Comparison of ENCODE assay signal across 23 cellular contexts in the genomic region with DNA sequence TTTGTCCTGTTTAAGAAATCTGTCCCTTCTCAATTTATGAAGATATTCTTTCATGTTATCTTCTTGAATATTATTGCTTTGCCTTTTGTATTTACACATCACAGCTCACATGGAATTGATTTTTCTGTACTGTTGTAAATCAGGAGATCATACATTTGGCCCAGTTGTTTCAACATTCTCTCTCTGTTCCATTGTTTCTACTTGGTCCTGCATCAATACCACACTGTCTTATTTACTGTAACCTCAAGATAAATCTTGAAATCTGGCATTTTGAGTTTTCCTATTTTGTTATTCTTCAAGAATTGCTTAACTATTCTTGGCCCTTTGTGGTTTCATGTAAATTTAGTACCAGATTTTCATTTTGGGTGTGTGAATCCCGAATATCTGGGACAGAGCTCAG.
"Had no signal": no experiment of that assay in that cellular context is flagged by ENCODE, and none has a peak within 500 bp of the region (broad histone marks: within the 10 kb centered on the region; RNA-seq: fewer than 3 reads in every experiment).

No MANE protein-coding gene starts in this region.

- H2AFZ ChIP-seq: hepatocyte, parathyroid adenoma had no signal

- H3K9me3 Mint-ChIP-seq: activated naive CD4-positive, alpha-beta T cell treated with anti-CD3 and anti-CD28 coated beads, Interleukin-2, amount 50 U/mL, for 24 hours; stimulated activated naive CD8-positive, alpha-beta T cell treated with anti-CD3 and anti-CD28 coated beads, Interleukin-15, Interleukin-2, amounts not matched to agents 100 ng/mL and 50 ng/mL, for 24 hours had no signal

- H3K4me1 ChIP-seq: ascending aorta, parathyroid adenoma, tibial nerve had no signal

- H3K27me3 Mint-ChIP-seq: activated naive CD4-positive, alpha-beta T cell treated with anti-CD3 and anti-CD28 coated beads, Interleukin-2, amount 50 U/mL, for 24 hours; natural killer cell treated with Interleukin-12 subunit alpha and Interleukin-12 subunit beta and Interleukin-15 and Interleukin-18, amount 100 ng/mL, for 72 hours; stimulated activated naive CD8-positive, alpha-beta T cell treated with anti-CD3 and anti-CD28 coated beads, Interleukin-15, Interleukin-2, amounts not matched to agents 100 ng/mL and 50 ng/mL, for 24 hours had no signal

- H3K4me3 ChIP-seq: ascending aorta, coronary artery, hepatocyte, tibial nerve had no signal

- H3K4me2 ChIP-seq: hepatocyte had no signal

- H3K9ac ChIP-seq: parathyroid adenoma had no signal

- H3K27ac Mint-ChIP-seq: activated CD8-positive, alpha-beta T cell treated with anti-CD3 and anti-CD28 coated beads, Interleukin-2, amount 10 ng/mL, durations not matched to agents 7 days and 5 days; activated naive CD4-positive, alpha-beta T cell treated with anti-CD3 and anti-CD28 coated beads, Interleukin-2, amount 50 U/mL, for 24 hours; immature natural killer cell; natural killer cell treated with Interleukin-12 subunit alpha and Interleukin-12 subunit beta and Interleukin-15 and Interleukin-18, amount 100 ng/mL, for 72 hours; stimulated activated naive CD8-positive, alpha-beta T cell treated with anti-CD3 and anti-CD28 coated beads, Interleukin-15, Interleukin-2, amounts not matched to agents 100 ng/mL and 50 ng/mL, for 24 hours had no signal

- H3K36me3 Mint-ChIP-seq: activated naive CD4-positive, alpha-beta T cell treated with anti-CD3 and anti-CD28 coated beads, Interleukin-2, amount 50 U/mL, for 24 hours; immature natural killer cell; natural killer cell treated with Interleukin-12 subunit alpha and Interleukin-12 subunit beta and Interleukin-15 and Interleukin-18, amount 100 ng/mL, for 72 hours had no signal

- H3K79me2 ChIP-seq: hepatocyte, parathyroid adenoma had no signal

- H3K36me3 ChIP-seq: ascending aorta, neutrophil, tibial nerve, WERI-Rb-1 had no signal

- H3K4me3 Mint-ChIP-seq: activated CD8-positive, alpha-beta T cell treated with anti-CD3 and anti-CD28 coated beads, Interleukin-2, amount 10 ng/mL, durations not matched to agents 7 days and 5 days; activated naive CD4-positive, alpha-beta T cell treated with anti-CD3 and anti-CD28 coated beads, Interleukin-2, amount 50 U/mL, for 24 hours; immature natural killer cell; natural killer cell treated with Interleukin-12 subunit alpha and Interleukin-12 subunit beta and Interleukin-15 and Interleukin-18, amount 100 ng/mL, for 72 hours; stimulated activated naive CD8-positive, alpha-beta T cell treated with anti-CD3 and anti-CD28 coated beads, Interleukin-15, Interleukin-2, amounts not matched to agents 100 ng/mL and 50 ng/mL, for 24 hours had no signal

- H3K27me3 ChIP-seq: ascending aorta, hepatocyte, neutrophil, tibial nerve had no signal

- DNase-seq: activated CD4-positive, alpha-beta T cell treated with anti-CD3 and anti-CD28 coated beads, Interleukin-2, amount 50 U/mL, for 1 hour; activated CD4-positive, CD25-positive, alpha-beta regulatory T cell treated with anti-CD3 and anti-CD28 coated beads, Interleukin-2, amount 50 U/mL, for 72 hours; activated CD8-positive, alpha-beta T cell treated with anti-CD3 and anti-CD28 coated beads, Interleukin-2, amount 10 ng/mL, durations not matched to agents 7 days and 5 days; activated gamma-delta T cell treated with Interleukin-2 at 50 U/mL for 16 hours; cerebellar nuclear complex; glutamatergic neuron; immature natural killer cell; midbrain; right cardiac atrium; stimulated activated CD4-positive, alpha-beta T cell treated with anti-CD3 and anti-CD28 coated beads, Interleukin-12 subunit alpha, Interleukin-12 subunit beta, amount 100 ng/mL, for 4 hours; substantia nigra; T-helper 1 cell; WERI-Rb-1 had no signal

- H3K4me1 Mint-ChIP-seq: activated naive CD4-positive, alpha-beta T cell treated with anti-CD3 and anti-CD28 coated beads, Interleukin-2, amount 50 U/mL, for 24 hours; immature natural killer cell had no signal

- H3K9me3 ChIP-seq: ascending aorta, tibial nerve had no signal

- ATAC-seq: activated CD8-positive, alpha-beta T cell treated with anti-CD3 and anti-CD28 coated beads, Interleukin-2, amount 10 ng/mL, durations not matched to agents 7 days and 5 days; left lobe of liver; natural killer cell treated with Interleukin-12 subunit alpha and Interleukin-12 subunit beta and Interleukin-15 and Interleukin-18, amount 100 ng/mL, for 72 hours; right cardiac atrium had no signal

- H3K27ac ChIP-seq: ascending aorta, coronary artery, hepatocyte, neutrophil, parathyroid adenoma, tibial nerve, WERI-Rb-1 had no signal
